Comparison of ENCODE assay signal across 1 cellular context in genomic region chr6:14502551-14502950, GRCh38.
TF ChIP-seq lines count a peak whose summit lies in the region.

No MANE protein-coding gene starts in this region.

TF ChIP-seq in K562, 482 proteins besides CTCF, POLR2A, EP300 and RAD21 (continued from another document and continues in another):
- TF ChIP-seq ZNF212 (CRISPR knock-in tag; IDR thresholded peaks at IDR 0.05) (no peak), ZBTB9 (CRISPR knock-in tag; IDR thresholded peaks at IDR 0.05) (no peak), ZNF436 (CRISPR knock-in tag; IDR thresholded peaks at IDR 0.05) (no peak), MCM3 (IDR thresholded peaks at IDR 0.05) (no peak), FOSL1 (tag; conservative IDR thresholded peaks at IDR 0.05) (peak; percentile 92), ZNF518B (CRISPR knock-in tag; IDR thresholded peaks at IDR 0.05) (no peak), NR4A1 (CRISPR knock-in tag; IDR thresholded peaks at IDR 0.05) (no peak), NR4A1 (tag; IDR thresholded peaks at IDR 0.05) (peak; percentile 47; the same call in 1 of the 2 replicates), HOMEZ (CRISPR knock-in tag; IDR thresholded peaks at IDR 0.05) (no peak), ZNF512 (tag; IDR thresholded peaks at IDR 0.05) (no peak), ERF (CRISPR knock-in tag; IDR thresholded peaks at IDR 0.05) (no peak), RBM25 (IDR thresholded peaks at IDR 0.05; ENCODE audit: low read depth, low read length, severe bottlenecking) (no peak), TEAD1 (CRISPR knock-in tag; IDR thresholded peaks at IDR 0.05) (no peak), EP400 (IDR thresholded peaks at IDR 0.05) (peak; percentile 39), SMARCC2 (IDR thresholded peaks at IDR 0.05; ENCODE audit: low read depth) (no peak), NFE2 (IDR thresholded peaks at IDR 0.05; ENCODE audit: low read depth) (peak; percentile 52; the same call in 1 of the 2 replicates), ZNF140 (CRISPR knock-in tag; IDR thresholded peaks at IDR 0.05) (no peak), ZNF695 (CRISPR knock-in tag; IDR thresholded peaks at IDR 0.05) (no peak), RCOR1 (IDR thresholded peaks at IDR 0.05; ENCODE audit: borderline replicate concordance in 1 of 2, low read depth in 2 of 2, low read length in 2 of 2) (no peak), ZSCAN32 (CRISPR knock-in tag; IDR thresholded peaks at IDR 0.05) (no peak), KDM5B (IDR thresholded peaks at IDR 0.05; ENCODE audit: insufficient replicate concordance, low read depth, low read length) (no peak), SIX5 (IDR thresholded peaks at IDR 0.05; ENCODE audit: borderline replicate concordance in 1 of 2, insufficient read depth in 1 of 2, low read depth in 1 of 2, low read length in 2 of 2) (no peak), CBFA2T2 (conservative IDR thresholded peaks at IDR 0.05) (0 out of 2 replicates have a peak, but pooled peaks have one; percentile 27), PHF8 (IDR thresholded peaks at IDR 0.05; ENCODE audit: borderline replicate concordance, low read length) (no peak), FOXP4 (CRISPR knock-in tag; IDR thresholded peaks at IDR 0.05; ENCODE audit: borderline replicate concordance) (no peak), MYC (IDR thresholded peaks at IDR 0.05; ENCODE audit: low read depth, low read length) (peak; percentile 65), MYC (CRISPR knock-in tag; IDR thresholded peaks at IDR 0.05; ENCODE audit: borderline replicate concordance, low read depth) (no peak), KDM2B (CRISPR knock-in tag; IDR thresholded peaks at IDR 0.05) (no peak), TBP (optimal IDR thresholded peaks at IDR 0.05; ENCODE audit: low read depth, low read length) (peak; percentile 18), C11orf30 (IDR thresholded peaks at IDR 0.05; ENCODE audit: low read depth) (peak; percentile 34; the same call in 1 of the 2 replicates), FIP1L1 (IDR thresholded peaks at IDR 0.05; ENCODE audit: low read depth, low read length, poor library complexity, severe bottlenecking) (no peak), BRF1 (IDR thresholded peaks at IDR 0.05; ENCODE audit: borderline replicate concordance, extremely low read depth, insufficient read length) (no peak), ZNF280B (CRISPR knock-in tag; IDR thresholded peaks at IDR 0.05) (no peak), MITF (IDR thresholded peaks at IDR 0.05) (no peak), SFPQ (IDR thresholded peaks at IDR 0.05; ENCODE audit: low read depth, low read length) (no peak), NR2C2 (CRISPR knock-in tag; IDR thresholded peaks at IDR 0.05) (no peak), NR2C2 (tag; IDR thresholded peaks at IDR 0.05) (peak; percentile 61), ZNF717 (CRISPR knock-in tag; IDR thresholded peaks at IDR 0.05) (no peak), ZNF778 (CRISPR knock-in tag; IDR thresholded peaks at IDR 0.05) (no peak), HOXB6 (CRISPR knock-in tag; IDR thresholded peaks at IDR 0.05; ENCODE audit: borderline replicate concordance) (no peak), RNF219 (CRISPR knock-in tag; IDR thresholded peaks at IDR 0.05) (no peak), TCF3 (CRISPR knock-in tag; IDR thresholded peaks at IDR 0.05) (no peak), ZBTB8A (IDR thresholded peaks at IDR 0.05; ENCODE audit: partially characterized antibody) (no peak), ZNF398 (CRISPR knock-in tag; IDR thresholded peaks at IDR 0.05) (no peak), DIDO1 (tag; IDR thresholded peaks at IDR 0.05; ENCODE audit: low read depth) (no peak), ADNP (tag; IDR thresholded peaks at IDR 0.05) (no peak), ZNF699 (CRISPR knock-in tag; IDR thresholded peaks at IDR 0.05; ENCODE audit: insufficient replicate concordance) (no peak), XRCC5 (IDR thresholded peaks at IDR 0.05; ENCODE audit: low read depth, low read length) (no peak), ZBED1 (IDR thresholded peaks at IDR 0.05) (no peak), TAL1 (IDR thresholded peaks at IDR 0.05) (no peak)
